In genomic region chr6:31202259-31203166, GRCh38 we compare ENCODE assay signal across 8 cellular contexts. TPM values are rescaled to one million over a fixed set of nuclear protein-coding genes. Genes with fewer than 3 reads are reported as not detected.
DNase-seq lines count a peak whose midpoint lies in the region; ATAC-seq and TF ChIP-seq lines count a peak whose summit lies in the region.

No MANE protein-coding gene starts in this region.

- intact Hi-C loops in IMR-90 (cut with micrococcal nuclease), result no loop called here
- intact Hi-C loops in mucosa of descending colon (cut with DNase I, micrococcal nuclease), result no loop called here
- intact Hi-C loops in head of caudate nucleus (cut with DNase I), result loop anchor here (5.0 kb wide), 1 partner anchor 155 kb away; the partner anchor contains the start of gene HLA-B

- H4K8ac ChIP-seq in IMR-90 (ENCODE audit: low read depth in 2 of 2, low read length in 2 of 2), result peak overlapping the region in 1 of 2 experiments; percentile 48; a peak in 1 of 4 replicates

- ATAC-seq in IMR-90 (ENCODE audit: low read depth), result no peak
- ATAC-seq in mucosa of descending colon, result peak; percentile 2
- ATAC-seq in GM19351 (IDR thresholded peaks at IDR 0.05; ENCODE audit: unreplicated experiment), result no peak

- H3K36me3 ChIP-seq in BLaER1 treated with 17β-estradiol and CSF1 and Interleukin-3, amounts not matched to agents 10 nM and 100 nM, result peaks cover 0 to 22% (median 5%) of the 10 kb centered on the region in 11 experiments; a peak in 12 of 22 replicates
- H3K36me3 ChIP-seq in IMR-90 (ENCODE audit: control insufficient read depth, insufficient read depth, low read length) (0 out of 2 replicates have a peak, but pooled peaks cover 1% of the 10 kb centered on the region), mucosa of descending colon (ENCODE audit: low read depth) (no peaks in the 10 kb centered on the region)

- no peak overlapping the region; the same call in 1 of the 2 replicates for H3K56ac ChIP-seq in IMR-90 (ENCODE audit: extremely low read depth, insufficient read depth, low read length)

- H3K9ac ChIP-seq in BLaER1 treated with 17β-estradiol and CSF1 and Interleukin-3, amounts not matched to agents 10 nM and 100 nM, result peak overlapping the region in 10 of 11 experiments; percentile 63 to 83 (median 76); a peak in 20 of 22 replicates
- H3K9ac ChIP-seq in IMR-90 (ENCODE audit: low read depth, low read length), result no peak overlapping the region

- no peak overlapping the region; the same call in 1 of the 2 replicates for H3K14ac ChIP-seq in IMR-90 (replicated peaks; ENCODE audit: low read depth, low read length)

- peak overlapping the region in 10 of 11 experiments; percentile 69 to 91 (median 87); a peak in 20 of 22 replicates for H3K27ac ChIP-seq in BLaER1 treated with 17β-estradiol and CSF1 and Interleukin-3, amounts not matched to agents 10 nM and 100 nM
- peak overlapping the region; percentile 2; the same call in 1 of the 2 replicates for H3K27ac ChIP-seq in IMR-90 (ENCODE audit: insufficient read depth, low read length)

- TF ChIP-seq CTCF in IMR-90 (conservative IDR thresholded peaks at IDR 0.05; ENCODE audit: low read depth, low read length) (no peak), mucosa of descending colon (IDR thresholded peaks at IDR 0.05) (no peak)

- no peak for TF ChIP-seq POLR2A in IMR-90 (IDR thresholded peaks at IDR 0.05; ENCODE audit: low read depth, low read length)

- WGBS in IMR-90 (ENCODE audit: extremely low coverage in 2 of 2, insufficient read length in 1 of 2), 2 experiments, result no CpG with 5 or more reads among the region's 11 CpGs

- peaks cover 9% of the 10 kb centered on the region; the same call in 1 of the 2 replicates for H3K9me1 ChIP-seq in IMR-90 (ENCODE audit: insufficient read depth, low read length)

- H3K4me1 ChIP-seq in BLaER1 treated with 17β-estradiol and CSF1 and Interleukin-3, amounts not matched to agents 10 nM and 100 nM, result peaks cover 49 to 71% (median 65%) of the 10 kb centered on the region in 10 experiments
- H3K4me1 ChIP-seq in IMR-90 (ENCODE audit: control insufficient read depth, insufficient read depth, low read length), result peaks cover 6% of the 10 kb centered on the region; the same call in 1 of the 2 replicates
- H3K4me1 ChIP-seq in mucosa of descending colon (ENCODE audit: low read depth), result peaks cover 36% of the 10 kb centered on the region

- H3K36me3 Mint-ChIP-seq in activated naive CD4-positive, alpha-beta T cell treated with anti-CD3 and anti-CD28 coated beads, Interleukin-2, amount 50 U/mL, for 24 hours, result peaks cover 8% of the 10 kb centered on the region

- H4K91ac ChIP-seq in IMR-90 (ENCODE audit: insufficient read depth, low read depth, low read length), result peak overlapping the region; percentile 23

- peaks cover 78% of the 10 kb centered on the region for H3K4me1 Mint-ChIP-seq in activated naive CD4-positive, alpha-beta T cell treated with anti-CD3 and anti-CD28 coated beads, Interleukin-2, amount 50 U/mL, for 24 hours

- DNase-seq in IMR-90 (no peak), mucosa of descending colon (peak in 2 of 3 donors; percentile 47 to 54), 8988T (no peak), cerebellum (ENCODE audit: low spot score) (no peak), head of caudate nucleus (no peak)

- H3K79me1 ChIP-seq in IMR-90 (ENCODE audit: low read depth in 1 of 2, low read length in 2 of 2), result peaks cover 13 to 41% of the 10 kb centered on the region in 2 experiments; a peak in 3 of 4 replicates

- H2AK5ac ChIP-seq in IMR-90 (ENCODE audit: low read depth, low read length), result peak overlapping the region; percentile 63

- peak overlapping the region; percentile 41; the same call in 1 of the 2 replicates for H2BK120ac ChIP-seq in IMR-90 (ENCODE audit: low read depth, low read length)

- peak overlapping the region; percentile 77 to 99 (median 90) for H3K4me2 ChIP-seq in BLaER1 treated with 17β-estradiol and CSF1 and Interleukin-3, amounts not matched to agents 10 nM and 100 nM
- H3K4me2 ChIP-seq in IMR-90 (ENCODE audit: low read depth, low read length), result no peak overlapping the region

- TF ChIP-seq RAD21 in IMR-90 (IDR thresholded peaks at IDR 0.05; ENCODE audit: low read length), result no peak

- no peak overlapping the region for H3K23ac ChIP-seq in IMR-90 (ENCODE audit: low read depth, low read length)

- H3K27ac Mint-ChIP-seq in activated naive CD4-positive, alpha-beta T cell treated with anti-CD3 and anti-CD28 coated beads, Interleukin-2, amount 50 U/mL, for 24 hours, result peak overlapping the region; percentile 100

- H2BK5ac ChIP-seq in IMR-90 (ENCODE audit: low read depth, low read length, poor library complexity, severe bottlenecking), result no peak overlapping the region

- H3K18ac ChIP-seq in IMR-90 (ENCODE audit: low read depth, low read length), result no peak overlapping the region

- no peaks in the 10 kb centered on the region for H3K27me3 Mint-ChIP-seq in activated naive CD4-positive, alpha-beta T cell treated with anti-CD3 and anti-CD28 coated beads, Interleukin-2, amount 50 U/mL, for 24 hours

- H4K5ac ChIP-seq in IMR-90 (ENCODE audit: low read depth, low read length), result peak overlapping the region; percentile 63; the same call in 1 of the 2 replicates

- H2BK15ac ChIP-seq in IMR-90 (ENCODE audit: low read depth, low read length), result peak overlapping the region; percentile 78; the same call in 1 of the 3 replicates

- peak overlapping the region; percentile 21 for H2BK20ac ChIP-seq in IMR-90 (ENCODE audit: low read depth, low read length)

- H2AFZ ChIP-seq in IMR-90 (replicated peaks; ENCODE audit: low read length, poor library complexity), result peak overlapping the region; percentile 45

- H2AK9ac ChIP-seq in IMR-90 (replicated peaks; ENCODE audit: low read depth, low read length, poor library complexity), result peak overlapping the region; percentile 71

- H3K27me3 ChIP-seq in BLaER1 treated with 17β-estradiol and CSF1 and Interleukin-3, amounts not matched to agents 10 nM and 100 nM, result no peaks in the 10 kb centered on the region
- no peaks in the 10 kb centered on the region for H3K27me3 ChIP-seq in IMR-90 (ENCODE audit: control insufficient read depth, insufficient read depth, low read length)

- H3K4me3 ChIP-seq in BLaER1 treated with 17β-estradiol and CSF1 and Interleukin-3, amounts not matched to agents 10 nM and 100 nM, result peak overlapping the region in 9 of 10 experiments; percentile 52 to 69 (median 58); a peak in 15 of 20 replicates
- no peak overlapping the region for H3K4me3 ChIP-seq in IMR-90 (ENCODE audit: insufficient read depth, low read depth, low read length)
- no peak overlapping the region for H3K4me3 ChIP-seq in mucosa of descending colon

- BruUV-seq in IMR-90 (replicated peaks; lab: Mats Ljungman, UMichigan), result no TSS peak

- in situ Hi-C loops in IMR-90 (cut with MboI; ENCODE audit: low sequenced_read_pairs), result no loop called here

- H3K4ac ChIP-seq in IMR-90 (ENCODE audit: low read depth, low read length), result peak overlapping the region; percentile 67

- CTCF ChIA-PET in IMR-90 (lab: Yijun Ruan, JAX), result interaction anchor here (1.0 kb wide), 1 partner anchor 164 kb away, joined by 3 read pairs; no protein-coding TSS in a partner anchor

- H3K9me3 ChIP-seq in BLaER1 treated with 17β-estradiol and CSF1 and Interleukin-3, amounts not matched to agents 10 nM and 100 nM (replicated peaks in 1 of 11), result peaks cover 0 to 19% (median 14%) of the 10 kb centered on the region in 11 experiments; a peak in 16 of 22 replicates
- peaks cover 2% of the 10 kb centered on the region; the same call in 1 of the 2 replicates for H3K9me3 ChIP-seq in IMR-90 (ENCODE audit: control insufficient read depth, insufficient read depth, low read length)
- H3K9me3 ChIP-seq in mucosa of descending colon, result no peaks in the 10 kb centered on the region

- no peaks in the 10 kb centered on the region for H3K9me3 Mint-ChIP-seq in activated naive CD4-positive, alpha-beta T cell treated with anti-CD3 and anti-CD28 coated beads, Interleukin-2, amount 50 U/mL, for 24 hours

- dilution Hi-C loops in IMR-90 (cut with HindIII; ENCODE audit: low sequenced_read_pairs, unreplicated experiment), result no loop called here

- peak overlapping the region; percentile 88 for H3K4me3 Mint-ChIP-seq in activated naive CD4-positive, alpha-beta T cell treated with anti-CD3 and anti-CD28 coated beads, Interleukin-2, amount 50 U/mL, for 24 hours

- POLR2A ChIA-PET in IMR-90 (lab: Charles Lee; ENCODE audit: unreplicated experiment), result interaction anchor here (0.6 kb wide), 1 partner anchor 59 kb away, joined by 3 read pairs; no protein-coding TSS in a partner anchor

- no peaks in the 10 kb centered on the region; a peak in 1 of 22 replicates for H4K20me1 ChIP-seq in BLaER1 treated with 17β-estradiol and CSF1 and Interleukin-3, amounts not matched to agents 10 nM and 100 nM
- no peaks in the 10 kb centered on the region for H4K20me1 ChIP-seq in IMR-90 (ENCODE audit: insufficient read depth, low read length)

TF ChIP-seq in IMR-90, 13 proteins besides CTCF, POLR2A, EP300 and RAD21 (continues in another document):
- TF ChIP-seq ELK1 (IDR thresholded peaks at IDR 0.05; ENCODE audit: borderline replicate concordance, low read depth, low read length) (no peak), RFX5 (IDR thresholded peaks at IDR 0.05; ENCODE audit: low read depth, low read length) (no peak)

RNA-seq across cellular contexts. Expression of gene POU5F1, which starts 32.0 kb away (rescaled TPM):
- total RNA-seq in IMR-90 (2012; rRNA removed) (not detected in 2 replicates), mucosa of descending colon (1 to 10 TPM; 2.1 to 5.8 (median 3.4) TPM), cerebellum (not detected)
- polyA plus RNA-seq in IMR-90 (2012; rRNA removed), result not detected in 2 replicates
- polyA plus RNA-seq in IMR-90 (2012; cell fraction: cytosol; rRNA removed), result not detected in 2 replicates
- 0.28 TPM in 1 of 2 replicates, not detected in the other for polyA plus RNA-seq in IMR-90 (2012; cell fraction: nucleus; rRNA removed; ENCODE audit: low replicate concordance)

RNA-seq across cellular contexts. Expression of gene TCF19, which starts 44.1 kb away (rescaled TPM):
- total RNA-seq in IMR-90 (2012; rRNA removed) (14.2 and 14.4 TPM in 2 replicates), mucosa of descending colon (10 to 100 TPM in 1 of 3 donors, 1 to 10 TPM in 2; 5.3 to 13.2 (median 7.3) TPM), cerebellum (9.1 TPM)
- 13.1 and 15.1 TPM in 2 replicates for polyA plus RNA-seq in IMR-90 (2012; rRNA removed)
- 10.2 and 10.6 TPM in 2 replicates for polyA plus RNA-seq in IMR-90 (2012; cell fraction: cytosol; rRNA removed)
- polyA plus RNA-seq in IMR-90 (2012; cell fraction: nucleus; rRNA removed; ENCODE audit: low replicate concordance), result 9.1 and 19.5 TPM in 2 replicates

RNA-seq across cellular contexts. Expression of gene CCHCR1, which starts 44.9 kb away (rescaled TPM):
- 16.1 and 22.0 TPM in 2 replicates for total RNA-seq in IMR-90 (2012; rRNA removed)
- 13.1 and 14.2 TPM in 2 replicates for polyA plus RNA-seq in IMR-90 (2012; rRNA removed)
- polyA plus RNA-seq in IMR-90 (2012; cell fraction: cytosol; rRNA removed), result 7.8 and 11.6 TPM in 2 replicates
- polyA plus RNA-seq in IMR-90 (2012; cell fraction: nucleus; rRNA removed; ENCODE audit: low replicate concordance), result 45.9 and 57.1 TPM in 2 replicates
- total RNA-seq in mucosa of descending colon, result 10 to 100 TPM; 25.7 to 53.3 (median 43.4) TPM
- 11.3 TPM for total RNA-seq in cerebellum

Comparison
In these comparisons a context has a peak if more than half of its experiments do, and no peak if none do; other contexts are left out.
1. H3K4me3 ChIP-seq: peak in BLaER1 treated with 17β-estradiol and CSF1 and Interleukin-3, amounts not matched to agents 10 nM and 100 nM (9 of 10); none in IMR-90 (single experiment) and mucosa of descending colon (single experiment).
2. DNase-seq: peak in mucosa of descending colon (2 of 3); none in IMR-90 (single experiment), 8988T (single experiment), cerebellum (single experiment) and head of caudate nucleus (0 of 42).